In genomic region chr5:139930406-139930805, GRCh38 we compare ENCODE assay signal across 32 cellular contexts.
"Had no signal": no experiment of that assay in that cellular context is flagged by ENCODE, and none has a peak within 500 bp of the region (broad histone marks: within the 10 kb centered on the region; RNA-seq: fewer than 3 reads in every experiment).

No MANE protein-coding gene starts in this region.

- H3K4me3 ChIP-seq: esophagus squamous epithelium, heart right ventricle, lung, mucosa of descending colon, ovary, psoas muscle, sigmoid colon, testis, tibial artery had no signal

- H3K36me3 ChIP-seq: esophagus squamous epithelium, heart right ventricle, ovary, sigmoid colon, tibial artery had no signal

- H3K9me3 ChIP-seq: esophagus squamous epithelium, heart right ventricle, mucosa of descending colon, ovary, psoas muscle, sigmoid colon, testis, tibial artery had no signal

- H3K27me3 ChIP-seq: esophagus squamous epithelium, heart right ventricle, ovary, sigmoid colon, testis, tibial artery had no signal

- DNase-seq: cortex of kidney; effector memory CD8-positive, alpha-beta T cell; erythroblast; esophagus squamous epithelium; foreskin melanocyte; glutamatergic neuron; heart right ventricle; hippocampal formation; immature natural killer cell; islet precursor cell; kidney glomerular epithelial cell; mesenchymal stem cell; mucosa of descending colon; naive thymus-derived CD8-positive, alpha-beta T cell; nephron progenitor cell; nucleus accumbens; ovary; posterior cingulate gyrus; psoas muscle; right cardiac atrium; sigmoid colon; stimulated activated CD4-positive, alpha-beta T cell treated with anti-CD3 and anti-CD28 coated beads, Interleukin-2, amount 100 ng/mL, for 24 hours; stimulated activated CD4-positive, alpha-beta T cell treated with anti-CD3 and anti-CD28 coated beads, Interleukin-4, amount 100 ng/mL, for 24 hours; stimulated activated naive CD8-positive, alpha-beta T cell treated with anti-CD3 and anti-CD28 coated beads, Interleukin-15, Interleukin-2, amounts not matched to agents 100 U/mL and 50 U/mL, for 24 hours; substantia nigra; testis; tibial artery had no signal

- FAIRE-seq: endometrium, urothelium cell line had no signal

- ATAC-seq: effector memory CD8-positive, alpha-beta T cell; heart right ventricle; left lobe of liver; mucosa of descending colon; naive thymus-derived CD8-positive, alpha-beta T cell; right cardiac atrium; stimulated activated memory B cell treated with anti-CD40 and anti-IgM and Interleukin-4, amounts not matched to agents 10 μg/mL and 1 μg/mL and 100 μg/mL, for 72 hours; stimulated activated naive CD8-positive, alpha-beta T cell treated with anti-CD3 and anti-CD28 coated beads, Interleukin-15, Interleukin-2, amounts not matched to agents 100 U/mL and 50 U/mL, for 24 hours had no signal

- H3K27ac ChIP-seq: esophagus squamous epithelium, heart right ventricle, ovary, psoas muscle, sigmoid colon, testis, tibial artery had no signal

- H3K4me1 ChIP-seq: esophagus squamous epithelium, heart right ventricle, testis, tibial artery had no signal
